8 cellular contexts compared by ENCODE assay signal in genomic region chr20:33686008-33686983, GRCh38. TPM values are rescaled to one million over a fixed set of nuclear protein-coding genes. Genes with fewer than 3 reads are reported as not detected.
DNase-seq lines count a peak whose midpoint lies in the region; ATAC-seq, FAIRE-seq and TF ChIP-seq lines count a peak whose summit lies in the region.

E2F1 (minus strand) TSS chr20:33686385; CDS start chr20:33686264, 121 bp downstream.

- peak; percentile 74 for ATAC-seq in HG02840 (IDR thresholded peaks at IDR 0.05; ENCODE audit: low FRiP score, unreplicated experiment)
- ATAC-seq in activated naive CD8-positive, alpha-beta T cell treated with anti-CD3 and anti-CD28 coated beads, Interleukin-2, amount 10 ng/mL, durations not matched to agents 7 days and 5 days (ENCODE audit: low read depth), result peak; percentile 85
- peak; percentile 99 for ATAC-seq in Right ventricle myocardium superior (ENCODE audit: poor library complexity)

- H3K4me3 Mint-ChIP-seq in activated naive CD8-positive, alpha-beta T cell treated with anti-CD3 and anti-CD28 coated beads, Interleukin-2, amount 10 ng/mL, durations not matched to agents 7 days and 5 days, result peak within 1 kb of the TSS; percentile 93

- peak within 1 kb of the TSS; percentile 1 for H4K12ac ChIP-seq in trophoblast cell (ENCODE audit: low read depth, low read length)

- peak; percentile 38 to 80 (median 49) for TF ChIP-seq CTCF in tibial nerve (IDR thresholded peaks at IDR 0.05)

- H3K9me3 ChIP-seq in trophoblast cell (ENCODE audit: insufficient read depth, low read depth, low read length), result no peaks in the 10 kb centered on the region
- H3K9me3 ChIP-seq in tibial nerve, result no peaks in the 10 kb centered on the region

- H2BK5ac ChIP-seq in trophoblast cell (ENCODE audit: low read depth, low read length, poor library complexity), result no peak within 1 kb of the TSS

- H3K79me1 ChIP-seq in trophoblast cell (ENCODE audit: low read length), result no peaks in the 10 kb centered on the region

- H3K4me2 ChIP-seq in trophoblast cell (ENCODE audit: low read length), result peak within 1 kb of the TSS; percentile 85

- peak within 1 kb of the TSS; percentile 14 for H3K18ac ChIP-seq in trophoblast cell (ENCODE audit: low read length)

- no peak within 1 kb of the TSS for H2AK5ac ChIP-seq in trophoblast cell (ENCODE audit: low read length)

- peak within 1 kb of the TSS; percentile 67 for H4K91ac ChIP-seq in trophoblast cell (ENCODE audit: low read depth, low read length)

- DNase-seq in GM12891 (ENCODE audit: insufficient read length, low spot score), result peak; percentile 97
- DNase-seq in NCI-H1436 (lab: John Stamatoyannopoulos, UW), result peak; percentile 94
- DNase-seq in SW 1271 (lab: John Stamatoyannopoulos, UW), result peak; percentile 99 to 100
- DNase-seq in activated naive CD8-positive, alpha-beta T cell treated with anti-CD3 and anti-CD28 coated beads, Interleukin-2, amount 10 ng/mL, durations not matched to agents 7 days and 5 days, result peak; percentile 99
- DNase-seq in Right ventricle myocardium superior, result peak; percentile 98
- peak; percentile 95 to 98 for DNase-seq in trophoblast cell
- DNase-seq in tibial nerve (ENCODE audit: low spot score in 2 of 2), result peak; percentile 89 to 92

- no CpG with 5 or more reads among the region's 115 CpGs for WGBS in trophoblast cell (ENCODE audit: extremely low coverage, insufficient coverage, insufficient read length)
- 3 to 11% methylated on average over 11 to 71 of the region's 115 CpGs for WGBS in tibial nerve, 2 donors

- H3K36me3 Mint-ChIP-seq in activated naive CD8-positive, alpha-beta T cell treated with anti-CD3 and anti-CD28 coated beads, Interleukin-2, amount 10 ng/mL, durations not matched to agents 7 days and 5 days, result peaks cover 10% of the 10 kb centered on the region

- no peak for TF ChIP-seq POLR2A in GM12891 (IDR thresholded peaks at IDR 0.05; ENCODE audit: low read depth, low read length)
- TF ChIP-seq POLR2A in tibial nerve (IDR thresholded peaks at IDR 0.05), result peak in 1 of 2 donors; percentile 19

- H3K27me3 ChIP-seq in trophoblast cell (ENCODE audit: insufficient read depth, low read length) (no peaks in the 10 kb centered on the region), tibial nerve (no peaks in the 10 kb centered on the region)

- peak within 1 kb of the TSS; percentile 72 for H3K9ac ChIP-seq in trophoblast cell (ENCODE audit: low read length)

- H3K4ac ChIP-seq in trophoblast cell (ENCODE audit: low read depth, low read length), result no peak within 1 kb of the TSS

- H3K4me1 Mint-ChIP-seq in activated naive CD8-positive, alpha-beta T cell treated with anti-CD3 and anti-CD28 coated beads, Interleukin-2, amount 10 ng/mL, durations not matched to agents 7 days and 5 days, result peaks cover 70% of the 10 kb centered on the region

- H4K8ac ChIP-seq in trophoblast cell (ENCODE audit: low read depth, low read length), result peak within 1 kb of the TSS; percentile 51

- no peaks in the 10 kb centered on the region for H3K9me3 Mint-ChIP-seq in activated naive CD8-positive, alpha-beta T cell treated with anti-CD3 and anti-CD28 coated beads, Interleukin-2, amount 10 ng/mL, durations not matched to agents 7 days and 5 days

- peaks cover 2% of the 10 kb centered on the region for H3K79me2 ChIP-seq in trophoblast cell (ENCODE audit: control insufficient read depth, insufficient read depth, low read length, poor library complexity)

- no peak within 1 kb of the TSS for H3K14ac ChIP-seq in trophoblast cell (ENCODE audit: low read length)

- no peaks in the 10 kb centered on the region for H3K36me3 ChIP-seq in trophoblast cell (ENCODE audit: control insufficient read depth in 1 of 2, insufficient read depth in 2 of 2, low read length in 2 of 2)
- H3K36me3 ChIP-seq in tibial nerve, result no peaks in the 10 kb centered on the region

- no peak within 1 kb of the TSS for H2BK120ac ChIP-seq in trophoblast cell (ENCODE audit: insufficient read depth, low read length, poor library complexity)

- H3K27ac ChIP-seq in trophoblast cell (ENCODE audit: low read depth, low read length) (no peak within 1 kb of the TSS), tibial nerve (peak within 1 kb of the TSS; percentile 48 to 85 (median 69))

- peak within 1 kb of the TSS; percentile 90 for H3K27ac Mint-ChIP-seq in activated naive CD8-positive, alpha-beta T cell treated with anti-CD3 and anti-CD28 coated beads, Interleukin-2, amount 10 ng/mL, durations not matched to agents 7 days and 5 days

- H2BK12ac ChIP-seq in trophoblast cell (ENCODE audit: low read length), result no peak within 1 kb of the TSS

- POLR2A ChIA-PET in activated naive CD8-positive, alpha-beta T cell treated with anti-CD3 and anti-CD28 coated beads, Interleukin-2, amount 10 ng/mL, durations not matched to agents 7 days and 5 days (lab: Charles Lee), result interaction anchor here (1.0 to 5.8 kb wide), 12 partner anchors 17 to 426 kb away, joined by 3 to 46 read pairs (median 10); partner anchors contain the start of genes ACTL10, EIF2S2, PXMP4 and RALY

- H3K4me1 ChIP-seq in trophoblast cell (ENCODE audit: control insufficient read depth in 1 of 2, insufficient read depth in 2 of 2, low read length in 2 of 2) (peaks cover 8 to 14% of the 10 kb centered on the region in 2 experiments), tibial nerve (peaks cover 0 to 28% (median 10%) of the 10 kb centered on the region in 4 donors)

- intact Hi-C loops in Right ventricle myocardium superior (cut with DNase I), result no loop called here

- H3K4me3 ChIP-seq in trophoblast cell (ENCODE audit: low read depth, low read length), result peak within 1 kb of the TSS; percentile 67
- H3K4me3 ChIP-seq in tibial nerve, result peak within 1 kb of the TSS; percentile 19 to 54 (median 28)

- TF ChIP-seq EP300 in tibial nerve (IDR thresholded peaks at IDR 0.05), result peak in 1 of 2 donors; percentile 53

- no peaks in the 10 kb centered on the region for H3K27me3 Mint-ChIP-seq in activated naive CD8-positive, alpha-beta T cell treated with anti-CD3 and anti-CD28 coated beads, Interleukin-2, amount 10 ng/mL, durations not matched to agents 7 days and 5 days

- H2AFZ ChIP-seq in trophoblast cell (ENCODE audit: insufficient read depth, low read length, poor library complexity), result peak within 1 kb of the TSS; percentile 38

- peak; percentile 78 for FAIRE-seq in GM12891 (lab: Jason Lieb, UNC)

- H3K23ac ChIP-seq in trophoblast cell (ENCODE audit: low read length), result no peak within 1 kb of the TSS

TF ChIP-seq in GM12891, 5 proteins besides CTCF, POLR2A, EP300 and RAD21:
- no peak for TF ChIP-seq TAF1 (IDR thresholded peaks at IDR 0.05; ENCODE audit: low read depth, low read length)
- no peak for TF ChIP-seq SPI1 (IDR thresholded peaks at IDR 0.05; ENCODE audit: low read depth, low read length)
- no peak for TF ChIP-seq POLR2AphosphoS5 (IDR thresholded peaks at IDR 0.05; ENCODE audit: low read depth, low read length)
- no peak for TF ChIP-seq POU2F2 (IDR thresholded peaks at IDR 0.05; ENCODE audit: low read depth, low read length)
- TF ChIP-seq PAX5 (IDR thresholded peaks at IDR 0.05; ENCODE audit: insufficient read depth, low read length, severe bottlenecking), result no peak

RNA-seq across cellular contexts. Expression of gene E2F1, which starts in this region (rescaled TPM):
- polyA plus RNA-seq in GM12891 (2012; ENCODE audit: low read depth, missing spikeins), result 20.6 TPM
- 10 to 100 TPM; 62.5 to 68.4 TPM for total RNA-seq in activated naive CD8-positive, alpha-beta T cell treated with anti-CD3 and anti-CD28 coated beads, Interleukin-2, amount 10 ng/mL, durations not matched to agents 7 days and 5 days
- total RNA-seq in Right ventricle myocardium superior (1.1 TPM), tibial nerve (1 to 10 TPM; 1.3 to 4.2 (median 1.8) TPM)
- polyA plus RNA-seq in trophoblast cell (2013), result 7.1 TPM in 2 replicates

Comparison
In these comparisons a context has a peak if more than half of its experiments do, and no peak if none do; other contexts are left out.
1. RNA of gene E2F1 (total RNA-seq): 62.5 to 68.4 TPM in activated naive CD8-positive, alpha-beta T cell treated with anti-CD3 and anti-CD28 coated beads, Interleukin-2, amount 10 ng/mL, durations not matched to agents 7 days and 5 days; 1.3 to 4.2 TPM in tibial nerve and 1.1 TPM in Right ventricle myocardium superior (single experiment); every median in the first group is over 10 times any median in the second.
2. Peak in every context shown above with its lines, with median percentiles within 50 percentile points of each other: DNase-seq and ATAC-seq.